In the genomic region with DNA sequence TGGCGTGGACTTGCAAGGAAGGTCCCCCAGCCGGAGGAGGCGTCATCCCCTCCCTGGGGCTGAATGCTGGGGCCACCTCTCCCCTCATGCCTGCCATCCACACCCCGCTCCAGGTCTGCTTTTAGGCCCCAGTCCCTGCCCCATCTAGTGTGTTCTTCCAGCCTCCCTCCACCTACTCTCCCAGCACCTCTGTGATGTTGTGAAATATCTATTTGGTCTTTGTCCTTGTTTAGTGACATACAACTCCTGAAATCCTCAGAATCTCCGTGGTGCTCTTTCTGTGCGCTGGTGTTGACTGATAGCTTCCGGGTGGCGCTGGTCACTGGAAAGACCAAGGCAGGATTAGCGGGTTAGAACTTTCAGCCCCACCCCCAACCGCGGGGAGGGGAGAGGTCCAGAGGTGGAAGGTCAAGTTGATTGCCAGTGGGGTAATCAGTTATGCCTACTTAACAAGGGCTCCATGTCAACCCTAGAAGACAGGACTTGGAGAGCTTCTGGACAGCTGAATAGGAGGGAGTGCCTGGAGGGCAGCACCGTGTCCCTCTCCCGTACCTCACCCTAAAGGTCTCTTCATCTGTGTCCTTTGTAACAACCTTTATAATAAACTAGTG, we compare ENCODE assay signal across 1 cellular context.
TF ChIP-seq lines count a peak whose summit lies in the region.

No MANE protein-coding gene starts in this region.

TF ChIP-seq in HepG2, 621 proteins besides CTCF, POLR2A, EP300 and RAD21 (continued from another document and continues in another):
- TF ChIP-seq HNF4G (IDR thresholded peaks at IDR 0.05; ENCODE audit: borderline replicate concordance, low read depth, low read length) (peak; percentile 66), HNF4G (CRISPR knock-in tag; IDR thresholded peaks at IDR 0.05; ENCODE audit: borderline replicate concordance, low read depth) (peak; percentile 64; the same call in 1 of the 2 replicates), ZNF605 (CRISPR knock-in tag; IDR thresholded peaks at IDR 0.05) (peak; percentile 23; the same call in 1 of the 2 replicates), ZNF24 (IDR thresholded peaks at IDR 0.05) (0 out of 2 replicates have a peak, but pooled peaks have one; percentile 23), ZNF530 (CRISPR knock-in tag; IDR thresholded peaks at IDR 0.05; ENCODE audit: low read depth) (no peak), ZFY (CRISPR knock-in tag; IDR thresholded peaks at IDR 0.05) (peak; percentile 52; the same call in 1 of the 2 replicates), HMGA1 (CRISPR knock-in tag; conservative IDR thresholded peaks at IDR 0.05) (no peak), ZNF747 (CRISPR knock-in tag; IDR thresholded peaks at IDR 0.05; ENCODE audit: borderline replicate concordance) (no peak; the same call in 1 of the 2 replicates), SALL1 (CRISPR knock-in tag; IDR thresholded peaks at IDR 0.05) (peak; percentile 90), NR2F6 (IDR thresholded peaks at IDR 0.05) (peak; percentile 98), NR2F6 (CRISPR knock-in tag; IDR thresholded peaks at IDR 0.05) (peak; percentile 99), TGIF2 (CRISPR knock-in tag; IDR thresholded peaks at IDR 0.05) (no peak; the same call in 1 of the 2 replicates), ISL2 (CRISPR knock-in tag; IDR thresholded peaks at IDR 0.05) (peak; percentile 45; the same call in 1 of the 2 replicates), DR1 (CRISPR knock-in tag; IDR thresholded peaks at IDR 0.05) (peak; percentile 55; the same call in 1 of the 2 replicates), ZNF274 (CRISPR knock-in tag; IDR thresholded peaks at IDR 0.05) (no peak), TMF1 (CRISPR knock-in tag; IDR thresholded peaks at IDR 0.05; ENCODE audit: low read depth) (no peak), TBL1XR1 (IDR thresholded peaks at IDR 0.05; ENCODE audit: borderline replicate concordance, low read length, partially characterized antibody) (peak; percentile 70), GTF3A (CRISPR knock-in tag; conservative IDR thresholded peaks at IDR 0.05) (no peak), HDAC1 (CRISPR knock-in tag; IDR thresholded peaks at IDR 0.05) (peak; percentile 96), ZFX (CRISPR knock-in tag; IDR thresholded peaks at IDR 0.05; ENCODE audit: low read depth) (peak; percentile 64; the same call in 1 of the 2 replicates), REPIN1 (CRISPR knock-in tag; IDR thresholded peaks at IDR 0.05; ENCODE audit: borderline replicate concordance, low read depth) (peak; percentile 94), ZNF17 (CRISPR knock-in tag; IDR thresholded peaks at IDR 0.05) (no peak), ZNF780A (CRISPR knock-in tag; IDR thresholded peaks at IDR 0.05) (no peak), ZNF367 (CRISPR knock-in tag; IDR thresholded peaks at IDR 0.05; ENCODE audit: borderline replicate concordance) (no peak), SPEN (CRISPR knock-in tag; IDR thresholded peaks at IDR 0.05; ENCODE audit: low read depth) (peak; percentile 76; the same call in 1 of the 2 replicates)
- TF ChIP-seq, protein P1, sequence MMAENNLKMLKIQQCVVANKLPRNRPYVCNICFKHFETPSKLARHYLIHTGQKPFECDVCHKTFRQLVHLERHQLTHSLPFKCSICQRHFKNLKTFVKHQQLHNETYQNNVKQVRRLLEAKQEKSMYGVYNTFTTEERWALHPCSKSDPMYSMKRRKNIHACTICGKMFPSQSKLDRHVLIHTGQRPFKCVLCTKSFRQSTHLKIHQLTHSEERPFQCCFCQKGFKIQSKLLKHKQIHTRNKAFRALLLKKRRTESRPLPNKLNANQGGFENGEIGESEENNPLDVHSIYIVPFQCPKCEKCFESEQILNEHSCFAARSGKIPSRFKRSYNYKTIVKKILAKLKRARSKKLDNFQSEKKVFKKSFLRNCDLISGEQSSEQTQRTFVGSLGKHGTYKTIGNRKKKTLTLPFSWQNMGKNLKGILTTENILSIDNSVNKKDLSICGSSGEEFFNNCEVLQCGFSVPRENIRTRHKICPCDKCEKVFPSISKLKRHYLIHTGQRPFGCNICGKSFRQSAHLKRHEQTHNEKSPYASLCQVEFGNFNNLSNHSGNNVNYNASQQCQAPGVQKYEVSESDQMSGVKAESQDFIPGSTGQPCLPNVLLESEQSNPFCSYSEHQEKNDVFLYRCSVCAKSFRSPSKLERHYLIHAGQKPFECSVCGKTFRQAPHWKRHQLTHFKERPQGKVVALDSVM (CRISPR knock-in tag; IDR thresholded peaks at IDR 0.05) = peak; percentile 49; the same call in 1 of the 2 replicates
- TF ChIP-seq, protein P2, sequence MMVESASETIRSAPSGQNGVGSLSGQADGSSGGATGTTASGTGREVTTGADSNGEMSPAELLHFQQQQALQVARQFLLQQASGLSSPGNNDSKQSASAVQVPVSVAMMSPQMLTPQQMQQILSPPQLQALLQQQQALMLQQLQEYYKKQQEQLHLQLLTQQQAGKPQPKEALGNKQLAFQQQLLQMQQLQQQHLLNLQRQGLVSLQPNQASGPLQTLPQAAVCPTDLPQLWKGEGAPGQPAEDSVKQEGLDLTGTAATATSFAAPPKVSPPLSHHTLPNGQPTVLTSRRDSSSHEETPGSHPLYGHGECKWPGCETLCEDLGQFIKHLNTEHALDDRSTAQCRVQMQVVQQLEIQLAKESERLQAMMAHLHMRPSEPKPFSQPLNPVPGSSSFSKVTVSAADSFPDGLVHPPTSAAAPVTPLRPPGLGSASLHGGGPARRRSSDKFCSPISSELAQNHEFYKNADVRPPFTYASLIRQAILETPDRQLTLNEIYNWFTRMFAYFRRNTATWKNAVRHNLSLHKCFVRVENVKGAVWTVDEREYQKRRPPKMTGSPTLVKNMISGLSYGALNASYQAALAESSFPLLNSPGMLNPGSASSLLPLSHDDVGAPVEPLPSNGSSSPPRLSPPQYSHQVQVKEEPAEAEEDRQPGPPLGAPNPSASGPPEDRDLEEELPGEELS (CRISPR knock-in tag; IDR thresholded peaks at IDR 0.05) = peak; percentile 89
- TF ChIP-seq, protein P3, sequence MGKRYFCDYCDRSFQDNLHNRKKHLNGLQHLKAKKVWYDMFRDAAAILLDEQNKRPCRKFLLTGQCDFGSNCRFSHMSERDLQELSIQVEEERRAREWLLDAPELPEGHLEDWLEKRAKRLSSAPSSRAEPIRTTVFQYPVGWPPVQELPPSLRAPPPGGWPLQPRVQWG (CRISPR knock-in tag; IDR thresholded peaks at IDR 0.05; ENCODE audit: borderline replicate concordance, low read depth) = no peak
- TF ChIP-seq, protein P4, sequence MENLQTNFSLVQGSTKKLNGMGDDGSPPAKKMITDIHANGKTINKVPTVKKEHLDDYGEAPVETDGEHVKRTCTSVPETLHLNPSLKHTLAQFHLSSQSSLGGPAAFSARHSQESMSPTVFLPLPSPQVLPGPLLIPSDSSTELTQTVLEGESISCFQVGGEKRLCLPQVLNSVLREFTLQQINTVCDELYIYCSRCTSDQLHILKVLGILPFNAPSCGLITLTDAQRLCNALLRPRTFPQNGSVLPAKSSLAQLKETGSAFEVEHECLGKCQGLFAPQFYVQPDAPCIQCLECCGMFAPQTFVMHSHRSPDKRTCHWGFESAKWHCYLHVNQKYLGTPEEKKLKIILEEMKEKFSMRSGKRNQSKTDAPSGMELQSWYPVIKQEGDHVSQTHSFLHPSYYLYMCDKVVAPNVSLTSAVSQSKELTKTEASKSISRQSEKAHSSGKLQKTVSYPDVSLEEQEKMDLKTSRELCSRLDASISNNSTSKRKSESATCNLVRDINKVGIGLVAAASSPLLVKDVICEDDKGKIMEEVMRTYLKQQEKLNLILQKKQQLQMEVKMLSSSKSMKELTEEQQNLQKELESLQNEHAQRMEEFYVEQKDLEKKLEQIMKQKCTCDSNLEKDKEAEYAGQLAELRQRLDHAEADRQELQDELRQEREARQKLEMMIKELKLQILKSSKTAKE (CRISPR knock-in tag; IDR thresholded peaks at IDR 0.05; ENCODE audit: borderline replicate concordance) = peak; percentile 90
- TF ChIP-seq, protein P5, sequence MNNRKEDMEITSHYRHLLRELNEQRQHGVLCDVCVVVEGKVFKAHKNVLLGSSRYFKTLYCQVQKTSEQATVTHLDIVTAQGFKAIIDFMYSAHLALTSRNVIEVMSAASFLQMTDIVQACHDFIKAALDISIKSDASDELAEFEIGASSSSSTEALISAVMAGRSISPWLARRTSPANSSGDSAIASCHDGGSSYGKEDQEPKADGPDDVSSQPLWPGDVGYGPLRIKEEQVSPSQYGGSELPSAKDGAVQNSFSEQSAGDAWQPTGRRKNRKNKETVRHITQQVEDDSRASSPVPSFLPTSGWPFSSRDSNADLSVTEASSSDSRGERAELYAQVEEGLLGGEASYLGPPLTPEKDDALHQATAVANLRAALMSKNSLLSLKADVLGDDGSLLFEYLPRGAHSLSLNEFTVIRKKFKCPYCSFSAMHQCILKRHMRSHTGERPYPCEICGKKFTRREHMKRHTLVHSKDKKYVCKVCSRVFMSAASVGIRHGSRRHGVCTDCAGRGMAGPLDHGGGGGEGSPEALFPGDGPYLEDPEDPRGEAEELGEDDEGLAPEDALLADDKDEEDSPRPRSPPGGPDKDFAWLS (CRISPR knock-in tag; IDR thresholded peaks at IDR 0.05; ENCODE audit: borderline replicate concordance) = no peak
- TF ChIP-seq, protein P6, sequence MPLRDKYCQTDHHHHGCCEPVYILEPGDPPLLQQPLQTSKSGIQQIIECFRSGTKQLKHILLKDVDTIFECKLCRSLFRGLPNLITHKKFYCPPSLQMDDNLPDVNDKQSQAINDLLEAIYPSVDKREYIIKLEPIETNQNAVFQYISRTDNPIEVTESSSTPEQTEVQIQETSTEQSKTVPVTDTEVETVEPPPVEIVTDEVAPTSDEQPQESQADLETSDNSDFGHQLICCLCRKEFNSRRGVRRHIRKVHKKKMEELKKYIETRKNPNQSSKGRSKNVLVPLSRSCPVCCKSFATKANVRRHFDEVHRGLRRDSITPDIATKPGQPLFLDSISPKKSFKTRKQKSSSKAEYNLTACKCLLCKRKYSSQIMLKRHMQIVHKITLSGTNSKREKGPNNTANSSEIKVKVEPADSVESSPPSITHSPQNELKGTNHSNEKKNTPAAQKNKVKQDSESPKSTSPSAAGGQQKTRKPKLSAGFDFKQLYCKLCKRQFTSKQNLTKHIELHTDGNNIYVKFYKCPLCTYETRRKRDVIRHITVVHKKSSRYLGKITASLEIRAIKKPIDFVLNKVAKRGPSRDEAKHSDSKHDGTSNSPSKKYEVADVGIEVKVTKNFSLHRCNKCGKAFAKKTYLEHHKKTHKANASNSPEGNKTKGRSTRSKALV (CRISPR knock-in tag; IDR thresholded peaks at IDR 0.05) = no peak
- TF ChIP-seq, protein P7, sequence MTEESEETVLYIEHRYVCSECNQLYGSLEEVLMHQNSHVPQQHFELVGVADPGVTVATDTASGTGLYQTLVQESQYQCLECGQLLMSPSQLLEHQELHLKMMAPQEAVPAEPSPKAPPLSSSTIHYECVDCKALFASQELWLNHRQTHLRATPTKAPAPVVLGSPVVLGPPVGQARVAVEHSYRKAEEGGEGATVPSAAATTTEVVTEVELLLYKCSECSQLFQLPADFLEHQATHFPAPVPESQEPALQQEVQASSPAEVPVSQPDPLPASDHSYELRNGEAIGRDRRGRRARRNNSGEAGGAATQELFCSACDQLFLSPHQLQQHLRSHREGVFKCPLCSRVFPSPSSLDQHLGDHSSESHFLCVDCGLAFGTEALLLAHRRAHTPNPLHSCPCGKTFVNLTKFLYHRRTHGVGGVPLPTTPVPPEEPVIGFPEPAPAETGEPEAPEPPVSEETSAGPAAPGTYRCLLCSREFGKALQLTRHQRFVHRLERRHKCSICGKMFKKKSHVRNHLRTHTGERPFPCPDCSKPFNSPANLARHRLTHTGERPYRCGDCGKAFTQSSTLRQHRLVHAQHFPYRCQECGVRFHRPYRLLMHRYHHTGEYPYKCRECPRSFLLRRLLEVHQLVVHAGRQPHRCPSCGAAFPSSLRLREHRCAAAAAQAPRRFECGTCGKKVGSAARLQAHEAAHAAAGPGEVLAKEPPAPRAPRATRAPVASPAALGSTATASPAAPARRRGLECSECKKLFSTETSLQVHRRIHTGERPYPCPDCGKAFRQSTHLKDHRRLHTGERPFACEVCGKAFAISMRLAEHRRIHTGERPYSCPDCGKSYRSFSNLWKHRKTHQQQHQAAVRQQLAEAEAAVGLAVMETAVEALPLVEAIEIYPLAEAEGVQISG (CRISPR knock-in tag; IDR thresholded peaks at IDR 0.05) = peak; percentile 82
- TF ChIP-seq, protein P8, sequence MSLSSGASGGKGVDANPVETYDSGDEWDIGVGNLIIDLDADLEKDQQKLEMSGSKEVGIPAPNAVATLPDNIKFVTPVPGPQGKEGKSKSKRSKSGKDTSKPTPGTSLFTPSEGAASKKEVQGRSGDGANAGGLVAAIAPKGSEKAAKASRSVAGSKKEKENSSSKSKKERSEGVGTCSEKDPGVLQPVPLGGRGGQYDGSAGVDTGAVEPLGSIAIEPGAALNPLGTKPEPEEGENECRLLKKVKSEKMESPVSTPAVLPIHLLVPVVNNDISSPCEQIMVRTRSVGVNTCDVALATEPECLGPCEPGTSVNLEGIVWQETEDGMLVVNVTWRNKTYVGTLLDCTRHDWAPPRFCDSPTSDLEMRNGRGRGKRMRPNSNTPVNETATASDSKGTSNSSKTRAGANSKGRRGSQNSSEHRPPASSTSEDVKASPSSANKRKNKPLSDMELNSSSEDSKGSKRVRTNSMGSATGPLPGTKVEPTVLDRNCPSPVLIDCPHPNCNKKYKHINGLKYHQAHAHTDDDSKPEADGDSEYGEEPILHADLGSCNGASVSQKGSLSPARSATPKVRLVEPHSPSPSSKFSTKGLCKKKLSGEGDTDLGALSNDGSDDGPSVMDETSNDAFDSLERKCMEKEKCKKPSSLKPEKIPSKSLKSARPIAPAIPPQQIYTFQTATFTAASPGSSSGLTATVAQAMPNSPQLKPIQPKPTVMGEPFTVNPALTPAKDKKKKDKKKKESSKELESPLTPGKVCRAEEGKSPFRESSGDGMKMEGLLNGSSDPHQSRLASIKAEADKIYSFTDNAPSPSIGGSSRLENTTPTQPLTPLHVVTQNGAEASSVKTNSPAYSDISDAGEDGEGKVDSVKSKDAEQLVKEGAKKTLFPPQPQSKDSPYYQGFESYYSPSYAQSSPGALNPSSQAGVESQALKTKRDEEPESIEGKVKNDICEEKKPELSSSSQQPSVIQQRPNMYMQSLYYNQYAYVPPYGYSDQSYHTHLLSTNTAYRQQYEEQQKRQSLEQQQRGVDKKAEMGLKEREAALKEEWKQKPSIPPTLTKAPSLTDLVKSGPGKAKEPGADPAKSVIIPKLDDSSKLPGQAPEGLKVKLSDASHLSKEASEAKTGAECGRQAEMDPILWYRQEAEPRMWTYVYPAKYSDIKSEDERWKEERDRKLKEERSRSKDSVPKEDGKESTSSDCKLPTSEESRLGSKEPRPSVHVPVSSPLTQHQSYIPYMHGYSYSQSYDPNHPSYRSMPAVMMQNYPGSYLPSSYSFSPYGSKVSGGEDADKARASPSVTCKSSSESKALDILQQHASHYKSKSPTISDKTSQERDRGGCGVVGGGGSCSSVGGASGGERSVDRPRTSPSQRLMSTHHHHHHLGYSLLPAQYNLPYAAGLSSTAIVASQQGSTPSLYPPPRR (CRISPR knock-in tag; IDR thresholded peaks at IDR 0.05; ENCODE audit: borderline replicate concordance) = peak; percentile 86
- TF ChIP-seq, protein P9, sequence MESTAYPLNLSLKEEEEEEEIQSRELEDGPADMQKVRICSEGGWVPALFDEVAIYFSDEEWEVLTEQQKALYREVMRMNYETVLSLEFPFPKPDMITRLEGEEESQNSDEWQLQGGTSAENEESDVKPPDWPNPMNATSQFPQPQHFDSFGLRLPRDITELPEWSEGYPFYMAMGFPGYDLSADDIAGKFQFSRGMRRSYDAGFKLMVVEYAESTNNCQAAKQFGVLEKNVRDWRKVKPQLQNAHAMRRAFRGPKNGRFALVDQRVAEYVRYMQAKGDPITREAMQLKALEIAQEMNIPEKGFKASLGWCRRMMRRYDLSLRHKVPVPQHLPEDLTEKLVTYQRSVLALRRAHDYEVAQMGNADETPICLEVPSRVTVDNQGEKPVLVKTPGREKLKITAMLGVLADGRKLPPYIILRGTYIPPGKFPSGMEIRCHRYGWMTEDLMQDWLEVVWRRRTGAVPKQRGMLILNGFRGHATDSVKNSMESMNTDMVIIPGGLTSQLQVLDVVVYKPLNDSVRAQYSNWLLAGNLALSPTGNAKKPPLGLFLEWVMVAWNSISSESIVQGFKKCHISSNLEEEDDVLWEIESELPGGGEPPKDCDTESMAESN (CRISPR knock-in tag; conservative IDR thresholded peaks at IDR 0.05) = peak; percentile 56; the same call in 1 of the 2 replicates
